ENCODE assay signal across 16 cellular contexts in the genomic region with DNA sequence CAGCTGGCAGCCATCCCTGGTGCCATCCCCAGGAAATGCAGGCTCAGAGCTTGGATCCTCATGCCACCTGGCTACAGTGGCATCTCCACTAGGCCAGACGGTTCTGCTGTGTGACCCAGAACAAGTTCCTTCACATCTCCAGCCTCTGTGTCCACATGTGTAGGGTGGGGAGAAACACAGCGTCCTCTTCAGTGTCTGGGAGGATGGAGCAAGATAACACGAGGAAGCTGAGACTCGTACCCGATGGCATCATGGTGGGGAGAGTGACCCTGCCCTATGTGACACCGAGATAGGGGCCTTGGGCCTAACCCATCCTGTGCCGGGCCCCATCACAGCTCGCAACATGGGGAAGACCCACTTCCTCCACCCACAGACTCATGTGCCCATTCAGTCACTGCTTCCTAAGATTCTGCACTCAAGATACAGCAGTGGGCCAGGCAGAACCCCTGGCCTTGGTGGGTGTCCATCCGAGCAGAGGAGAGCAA.
DNase-seq lines count a peak whose midpoint lies in the region; ATAC-seq and TF ChIP-seq lines count a peak whose summit lies in the region.
"Had no signal": no experiment of that assay in that cellular context is flagged by ENCODE, and none has a peak within 500 bp of the region (broad histone marks: within the 10 kb centered on the region; RNA-seq: fewer than 3 reads in every experiment).

No MANE protein-coding gene starts in this region.

- intact Hi-C loops in left ventricle myocardium inferior (cut with micrococcal nuclease) (no loop called here), left ventricle myocardium superior (cut with micrococcal nuclease) (no loop called here), spleen (cut with DNase I; ENCODE audit: low total_unique reads) (no loop called here)

- no peaks in the 10 kb centered on the region for H3K36me3 Mint-ChIP-seq in activated CD4-positive, alpha-beta T cell treated with anti-CD3 and anti-CD28 coated beads, Interleukin-2, amount 10 ng/mL, durations not matched to agents 7 days and 5 days (ENCODE audit: low read depth)

- H3K9me3 ChIP-seq in left ventricle myocardium inferior (replicated peaks), result no peaks in the 10 kb centered on the region
- H3K9me3 ChIP-seq in spleen, result no peaks in the 10 kb centered on the region

- no peak for TF ChIP-seq POLR2A in spleen (IDR thresholded peaks at IDR 0.05)

- no peak for ATAC-seq in left ventricle myocardium superior
- ATAC-seq in HG03439 (IDR thresholded peaks at IDR 0.05; ENCODE audit: unreplicated experiment), result no peak

- no peaks in the 10 kb centered on the region for H3K27me3 Mint-ChIP-seq in activated CD4-positive, alpha-beta T cell treated with anti-CD3 and anti-CD28 coated beads, Interleukin-2, amount 10 ng/mL, durations not matched to agents 7 days and 5 days
- H3K27me3 Mint-ChIP-seq: B cell; CD4-positive, alpha-beta T cell had no signal

- WGBS in spleen, 5 donors, result 77 to 92% (median 84%) methylated on average over 9 of the region's 9 CpGs

- H3K4me1 Mint-ChIP-seq in activated CD4-positive, alpha-beta T cell treated with anti-CD3 and anti-CD28 coated beads, Interleukin-2, amount 10 ng/mL, durations not matched to agents 7 days and 5 days, result peaks cover 21% of the 10 kb centered on the region
- H3K4me1 Mint-ChIP-seq: B cell had no signal

- DNase-seq in left ventricle myocardium inferior (peak; percentile 1), left ventricle myocardium superior (no peak), iPS-NIHi11 (ENCODE audit: low spot score) (peak; percentile 3), spleen (peak; percentile 40), ACHN (no peak)
- no peak for DNase-seq in activated CD4-positive, alpha-beta T cell treated with anti-CD3 and anti-CD28 coated beads, Interleukin-2, amount 10 ng/mL, durations not matched to agents 7 days and 5 days
- DNase-seq: NCI-H1048; NCI-H1436 treated with DMSO at 0.1 percent for 48 hours; NCI-H2029 treated with DMSO at 0.1 percent for 48 hours; NCI-H2171 treated with DMSO at 0.1 percent for 48 hours; NCI-H446 treated with DMSO at 0.1 percent for 48 hours; NK-92 treated with Interleukin-12 subunit alpha and Interleukin-12 subunit beta, amount 100 ng/mL, for 24 hours; SIG-M5 had no signal

- TF ChIP-seq CTCF in left ventricle myocardium inferior (IDR thresholded peaks at IDR 0.05; ENCODE audit: borderline replicate concordance) (no peak), spleen (IDR thresholded peaks at IDR 0.05 in 8 of 11, conservative IDR thresholded peaks at IDR 0.05 in 3 of 11) (no peak)

- peaks cover 35% of the 10 kb centered on the region for H3K36me3 ChIP-seq in left ventricle myocardium inferior
- peaks cover 0 to 74% (median 19%) of the 10 kb centered on the region in 6 donors for H3K36me3 ChIP-seq in spleen

- H3K4me1 ChIP-seq in left ventricle myocardium inferior, result peaks cover 9% of the 10 kb centered on the region
- no peaks in the 10 kb centered on the region for H3K4me1 ChIP-seq in spleen

- no peak overlapping the region for H3K4me3 ChIP-seq in left ventricle myocardium inferior
- no peak overlapping the region for H3K4me3 ChIP-seq in spleen

- CTCF ChIA-PET in activated CD4-positive, alpha-beta T cell treated with anti-CD3 and anti-CD28 coated beads, Interleukin-2, amount 10 ng/mL, durations not matched to agents 7 days and 5 days (lab: Charles Lee), result no interaction called here

- no peaks in the 10 kb centered on the region for H3K9me3 Mint-ChIP-seq in activated CD4-positive, alpha-beta T cell treated with anti-CD3 and anti-CD28 coated beads, Interleukin-2, amount 10 ng/mL, durations not matched to agents 7 days and 5 days
- H3K9me3 Mint-ChIP-seq: CD4-positive, alpha-beta T cell had no signal

- H3K27me3 ChIP-seq in left ventricle myocardium inferior (ENCODE audit: low read depth) (no peaks in the 10 kb centered on the region), spleen (replicated peaks in 1 of 7) (no peaks in the 10 kb centered on the region)

- no peak overlapping the region for H3K27ac ChIP-seq in left ventricle myocardium inferior (replicated peaks)
- H3K27ac ChIP-seq in spleen, result no peak overlapping the region

- in situ Hi-C loops in ACHN (cut with HindIII; ENCODE audit: low pct_ligation_motif_present, low pct_unique_long_range_greater_than_20kb, low sequenced_read_pairs), result no loop called here

- no peak overlapping the region for H3K27ac Mint-ChIP-seq in activated CD4-positive, alpha-beta T cell treated with anti-CD3 and anti-CD28 coated beads, Interleukin-2, amount 10 ng/mL, durations not matched to agents 7 days and 5 days
- H3K27ac Mint-ChIP-seq: B cell; CD4-positive, alpha-beta T cell had no signal

- H3K4me3 Mint-ChIP-seq in activated CD4-positive, alpha-beta T cell treated with anti-CD3 and anti-CD28 coated beads, Interleukin-2, amount 10 ng/mL, durations not matched to agents 7 days and 5 days, result no peak overlapping the region
- H3K4me3 Mint-ChIP-seq: B cell; CD4-positive, alpha-beta T cell had no signal

- POLR2A ChIA-PET in activated CD4-positive, alpha-beta T cell treated with anti-CD3 and anti-CD28 coated beads, Interleukin-2, amount 10 ng/mL, durations not matched to agents 7 days and 5 days (lab: Charles Lee), result interaction anchor here (0.5 kb wide), 1 partner anchor 123 kb away, joined by 12 read pairs; no protein-coding TSS in a partner anchor

Comparison
In these comparisons a context has a peak if more than half of its experiments do, and no peak if none do; other contexts are left out.
1. DNase-seq: peak in left ventricle myocardium inferior (single experiment), iPS-NIHi11 (single experiment) and spleen (single experiment); none in left ventricle myocardium superior (single experiment), ACHN (single experiment) and activated CD4-positive, alpha-beta T cell treated with anti-CD3 and anti-CD28 coated beads, Interleukin-2, amount 10 ng/mL, durations not matched to agents 7 days and 5 days (single experiment).